ENCODE assay signal across 1 cellular context in genomic region chr20:62386383-62387218, GRCh38.
TF ChIP-seq lines count a peak whose summit lies in the region.

RPS21 (plus strand) TSS chr20:62387103; CDS start chr20:62387339, 236 bp downstream.

TF ChIP-seq in HepG2, 621 proteins besides CTCF, POLR2A, EP300 and RAD21 (continued from another document and continues in another):
- TF ChIP-seq ZBED4 (CRISPR knock-in tag; IDR thresholded peaks at IDR 0.05; ENCODE audit: borderline replicate concordance) (peak; percentile 58; the same call in 1 of the 2 replicates), KLF16 (CRISPR knock-in tag; IDR thresholded peaks at IDR 0.05) (peak in 1 of 2 experiments; percentile 89; a peak in 2 of 4 replicates), SRSF4 (IDR thresholded peaks at IDR 0.05; ENCODE audit: low read depth, low read length, poor library complexity, severe bottlenecking) (no peak), ETS1 (CRISPR knock-in tag; IDR thresholded peaks at IDR 0.05) (no peak; the same call in 1 of the 2 replicates), ZBTB39 (CRISPR knock-in tag; IDR thresholded peaks at IDR 0.05) (0 out of 2 replicates have a peak, but pooled peaks have one; percentile 11), ZNF720 (CRISPR knock-in tag; IDR thresholded peaks at IDR 0.05) (peak; percentile 25; the same call in 1 of the 2 replicates), ARNT (IDR thresholded peaks at IDR 0.05) (no peak), MXI1 (IDR thresholded peaks at IDR 0.05; ENCODE audit: borderline replicate concordance, low read depth, low read length) (peak; percentile 95), PHF20 (CRISPR knock-in tag; IDR thresholded peaks at IDR 0.05) (peak; percentile 98), SMAD9 (CRISPR knock-in tag; IDR thresholded peaks at IDR 0.05) (no peak), ZNF605 (CRISPR knock-in tag; IDR thresholded peaks at IDR 0.05) (peak; percentile 99), POLR2G (IDR thresholded peaks at IDR 0.05; ENCODE audit: low read depth, low read length) (peak; percentile 93), MED1 (CRISPR knock-in tag; IDR thresholded peaks at IDR 0.05) (peak; percentile 72), TCF7 (IDR thresholded peaks at IDR 0.05; ENCODE audit: low read depth) (no peak), NCOA5 (CRISPR knock-in tag; IDR thresholded peaks at IDR 0.05) (no peak), ZNF329 (CRISPR knock-in tag; IDR thresholded peaks at IDR 0.05; ENCODE audit: low read depth) (peak; percentile 26; the same call in 1 of the 2 replicates), DBP (CRISPR knock-in tag; IDR thresholded peaks at IDR 0.05; ENCODE audit: not compliant biosample characterization) (peak; percentile 65), ZNF512B (CRISPR knock-in tag; IDR thresholded peaks at IDR 0.05; ENCODE audit: borderline replicate concordance) (no peak), FOSL1 (CRISPR knock-in tag; IDR thresholded peaks at IDR 0.05; ENCODE audit: borderline replicate concordance) (no peak), SMARCE1 (IDR thresholded peaks at IDR 0.05; ENCODE audit: borderline replicate concordance) (no peak), ATAD3A (CRISPR knock-in tag; IDR thresholded peaks at IDR 0.05) (0 out of 2 replicates have a peak, but pooled peaks have one; percentile 56), STAT5B (CRISPR knock-in tag; IDR thresholded peaks at IDR 0.05) (no peak; the same call in 1 of the 2 replicates), KLF6 (CRISPR knock-in tag; IDR thresholded peaks at IDR 0.05) (peak; percentile 94), ZNF674 (CRISPR knock-in tag; IDR thresholded peaks at IDR 0.05; ENCODE audit: low read depth) (peak; percentile 40; the same call in 1 of the 2 replicates), HCFC1 (IDR thresholded peaks at IDR 0.05; ENCODE audit: low read depth, low read length) (peak; percentile 87), RBFOX2 (IDR thresholded peaks at IDR 0.05; ENCODE audit: low read depth, low read length) (peak; percentile 99)
- TF ChIP-seq, protein P1, sequence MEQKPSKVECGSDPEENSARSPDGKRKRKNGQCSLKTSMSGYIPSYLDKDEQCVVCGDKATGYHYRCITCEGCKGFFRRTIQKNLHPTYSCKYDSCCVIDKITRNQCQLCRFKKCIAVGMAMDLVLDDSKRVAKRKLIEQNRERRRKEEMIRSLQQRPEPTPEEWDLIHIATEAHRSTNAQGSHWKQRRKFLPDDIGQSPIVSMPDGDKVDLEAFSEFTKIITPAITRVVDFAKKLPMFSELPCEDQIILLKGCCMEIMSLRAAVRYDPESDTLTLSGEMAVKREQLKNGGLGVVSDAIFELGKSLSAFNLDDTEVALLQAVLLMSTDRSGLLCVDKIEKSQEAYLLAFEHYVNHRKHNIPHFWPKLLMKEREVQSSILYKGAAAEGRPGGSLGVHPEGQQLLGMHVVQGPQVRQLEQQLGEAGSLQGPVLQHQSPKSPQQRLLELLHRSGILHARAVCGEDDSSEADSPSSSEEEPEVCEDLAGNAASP (CRISPR knock-in tag; IDR thresholded peaks at IDR 0.05; ENCODE audit: borderline replicate concordance) = no peak
- TF ChIP-seq, protein P2, sequence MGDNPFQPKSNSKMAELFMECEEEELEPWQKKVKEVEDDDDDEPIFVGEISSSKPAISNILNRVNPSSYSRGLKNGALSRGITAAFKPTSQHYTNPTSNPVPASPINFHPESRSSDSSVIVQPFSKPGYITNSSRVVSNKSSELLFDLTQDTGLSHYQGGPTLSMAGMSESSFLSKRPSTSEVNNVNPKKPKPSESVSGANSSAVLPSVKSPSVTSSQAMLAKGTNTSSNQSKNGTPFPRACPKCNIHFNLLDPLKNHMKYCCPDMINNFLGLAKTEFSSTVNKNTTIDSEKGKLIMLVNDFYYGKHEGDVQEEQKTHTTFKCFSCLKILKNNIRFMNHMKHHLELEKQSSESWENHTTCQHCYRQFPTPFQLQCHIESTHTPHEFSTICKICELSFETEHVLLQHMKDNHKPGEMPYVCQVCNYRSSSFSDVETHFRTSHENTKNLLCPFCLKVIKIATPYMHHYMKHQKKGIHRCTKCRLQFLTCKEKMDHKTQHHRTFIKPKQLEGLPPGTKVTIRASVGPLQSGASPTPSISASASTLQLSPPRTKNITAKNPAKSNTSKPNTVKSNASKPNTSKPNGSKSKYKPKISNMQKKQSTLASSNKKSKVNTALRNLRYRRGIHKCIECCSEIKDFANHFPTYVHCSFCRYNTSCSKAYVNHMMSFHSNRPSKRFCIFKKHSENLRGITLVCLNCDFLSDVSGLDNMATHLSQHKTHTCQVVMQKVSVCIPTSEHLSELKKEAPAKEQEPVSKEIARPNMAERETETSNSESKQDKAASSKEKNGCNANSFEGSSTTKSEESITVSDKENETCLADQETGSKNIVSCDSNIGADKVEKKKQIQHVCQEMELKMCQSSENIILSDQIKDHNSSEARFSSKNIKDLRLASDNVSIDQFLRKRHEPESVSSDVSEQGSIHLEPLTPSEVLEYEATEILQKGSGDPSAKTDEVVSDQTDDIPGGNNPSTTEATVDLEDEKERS (CRISPR knock-in tag; IDR thresholded peaks at IDR 0.05) = no peak
- TF ChIP-seq, protein P3, sequence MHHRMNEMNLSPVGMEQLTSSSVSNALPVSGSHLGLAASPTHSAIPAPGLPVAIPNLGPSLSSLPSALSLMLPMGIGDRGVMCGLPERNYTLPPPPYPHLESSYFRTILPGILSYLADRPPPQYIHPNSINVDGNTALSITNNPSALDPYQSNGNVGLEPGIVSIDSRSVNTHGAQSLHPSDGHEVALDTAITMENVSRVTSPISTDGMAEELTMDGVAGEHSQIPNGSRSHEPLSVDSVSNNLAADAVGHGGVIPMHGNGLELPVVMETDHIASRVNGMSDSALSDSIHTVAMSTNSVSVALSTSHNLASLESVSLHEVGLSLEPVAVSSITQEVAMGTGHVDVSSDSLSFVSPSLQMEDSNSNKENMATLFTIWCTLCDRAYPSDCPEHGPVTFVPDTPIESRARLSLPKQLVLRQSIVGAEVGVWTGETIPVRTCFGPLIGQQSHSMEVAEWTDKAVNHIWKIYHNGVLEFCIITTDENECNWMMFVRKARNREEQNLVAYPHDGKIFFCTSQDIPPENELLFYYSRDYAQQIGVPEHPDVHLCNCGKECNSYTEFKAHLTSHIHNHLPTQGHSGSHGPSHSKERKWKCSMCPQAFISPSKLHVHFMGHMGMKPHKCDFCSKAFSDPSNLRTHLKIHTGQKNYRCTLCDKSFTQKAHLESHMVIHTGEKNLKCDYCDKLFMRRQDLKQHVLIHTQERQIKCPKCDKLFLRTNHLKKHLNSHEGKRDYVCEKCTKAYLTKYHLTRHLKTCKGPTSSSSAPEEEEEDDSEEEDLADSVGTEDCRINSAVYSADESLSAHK (CRISPR knock-in tag; IDR thresholded peaks at IDR 0.05; ENCODE audit: borderline replicate concordance) = 0 out of 2 replicates have a peak, but pooled peaks have one; percentile 78
- TF ChIP-seq, protein P4, sequence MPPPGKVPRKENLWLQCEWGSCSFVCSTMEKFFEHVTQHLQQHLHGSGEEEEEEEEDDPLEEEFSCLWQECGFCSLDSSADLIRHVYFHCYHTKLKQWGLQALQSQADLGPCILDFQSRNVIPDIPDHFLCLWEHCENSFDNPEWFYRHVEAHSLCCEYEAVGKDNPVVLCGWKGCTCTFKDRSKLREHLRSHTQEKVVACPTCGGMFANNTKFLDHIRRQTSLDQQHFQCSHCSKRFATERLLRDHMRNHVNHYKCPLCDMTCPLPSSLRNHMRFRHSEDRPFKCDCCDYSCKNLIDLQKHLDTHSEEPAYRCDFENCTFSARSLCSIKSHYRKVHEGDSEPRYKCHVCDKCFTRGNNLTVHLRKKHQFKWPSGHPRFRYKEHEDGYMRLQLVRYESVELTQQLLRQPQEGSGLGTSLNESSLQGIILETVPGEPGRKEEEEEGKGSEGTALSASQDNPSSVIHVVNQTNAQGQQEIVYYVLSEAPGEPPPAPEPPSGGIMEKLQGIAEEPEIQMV (CRISPR knock-in tag; IDR thresholded peaks at IDR 0.05; ENCODE audit: low read depth) = peak; percentile 47
- TF ChIP-seq, protein P5, sequence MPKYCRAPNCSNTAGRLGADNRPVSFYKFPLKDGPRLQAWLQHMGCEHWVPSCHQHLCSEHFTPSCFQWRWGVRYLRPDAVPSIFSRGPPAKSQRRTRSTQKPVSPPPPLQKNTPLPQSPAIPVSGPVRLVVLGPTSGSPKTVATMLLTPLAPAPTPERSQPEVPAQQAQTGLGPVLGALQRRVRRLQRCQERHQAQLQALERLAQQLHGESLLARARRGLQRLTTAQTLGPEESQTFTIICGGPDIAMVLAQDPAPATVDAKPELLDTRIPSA (CRISPR knock-in tag; IDR thresholded peaks at IDR 0.05; ENCODE audit: borderline replicate concordance) = peak; percentile 36; the same call in 1 of the 2 replicates
- TF ChIP-seq, protein P6, sequence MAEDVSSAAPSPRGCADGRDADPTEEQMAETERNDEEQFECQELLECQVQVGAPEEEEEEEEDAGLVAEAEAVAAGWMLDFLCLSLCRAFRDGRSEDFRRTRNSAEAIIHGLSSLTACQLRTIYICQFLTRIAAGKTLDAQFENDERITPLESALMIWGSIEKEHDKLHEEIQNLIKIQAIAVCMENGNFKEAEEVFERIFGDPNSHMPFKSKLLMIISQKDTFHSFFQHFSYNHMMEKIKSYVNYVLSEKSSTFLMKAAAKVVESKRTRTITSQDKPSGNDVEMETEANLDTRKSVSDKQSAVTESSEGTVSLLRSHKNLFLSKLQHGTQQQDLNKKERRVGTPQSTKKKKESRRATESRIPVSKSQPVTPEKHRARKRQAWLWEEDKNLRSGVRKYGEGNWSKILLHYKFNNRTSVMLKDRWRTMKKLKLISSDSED (CRISPR knock-in tag; IDR thresholded peaks at IDR 0.05) = 0 out of 2 replicates have a peak, but pooled peaks have one; percentile 27
